19 cellular contexts compared by ENCODE assay signal in genomic region chr12:23528316-23528715, GRCh38.
DNase-seq lines count a peak whose midpoint lies in the region; FAIRE-seq and TF ChIP-seq lines count a peak whose summit lies in the region.
"Had no signal": no experiment of that assay in that cellular context is flagged by ENCODE, and none has a peak within 500 bp of the region (broad histone marks: within the 10 kb centered on the region; RNA-seq: fewer than 3 reads in every experiment).

No MANE protein-coding gene starts in this region.

- H4K5ac ChIP-seq in H1 (ENCODE audit: insufficient read length, low read depth, low read length) = no peak overlapping the region
- H4K5ac ChIP-seq in mesendoderm (ENCODE audit: low read length) = no peak overlapping the region

- no peak overlapping the region for H2BK12ac ChIP-seq in H1 (ENCODE audit: low read depth, low read length)

- no peaks in the 10 kb centered on the region for H3K9me2 ChIP-seq in Loucy (replicated peaks; ENCODE audit: low read depth, low read length)

- DNase-seq in H1 (ENCODE audit: low read depth in 1 of 2, low spot score in 2 of 2) (no peak), mesendoderm (peak; percentile 46), SJCRH30 (no peak), NCI-H2081 (lab: John Stamatoyannopoulos, UW) (no peak), SHP77 (lab: John Stamatoyannopoulos, UW) (no peak)
- DNase-seq: Caco-2; CD4-positive, alpha-beta memory T cell; DMS 273 treated with DMSO at 0.1 percent for 48 hours; KBM-7; NCI-H1092 treated with DMSO at 0.1 percent for 48 hours; NCI-H1436 treated with DMSO at 0.1 percent for 48 hours; NCI-H1930; NCI-H226; NCI-H510A treated with DMSO at 0.1 percent for 48 hours; NCI-H748 treated with DMSO at 0.1 percent for 48 hours had no signal

- H3K56ac ChIP-seq in H1 (replicated peaks; ENCODE audit: insufficient read length, low read depth, low read length) (no peak overlapping the region), mesendoderm (ENCODE audit: low read length) (no peak overlapping the region)

- no peak for FAIRE-seq in H1 (lab: Jason Lieb, UNC)
- FAIRE-seq: GM12891 had no signal

- H3K23me2 ChIP-seq in H1 (ENCODE audit: low read depth, low read length) = no peaks in the 10 kb centered on the region

- H4K20me1 ChIP-seq in Loucy (ENCODE audit: insufficient read depth, low read length, poor library complexity, severe bottlenecking) = no peaks in the 10 kb centered on the region
- no peaks in the 10 kb centered on the region for H4K20me1 ChIP-seq in H1 (replicated peaks in 1 of 2; ENCODE audit: control insufficient read depth in 1 of 2, insufficient read depth in 2 of 2, low read length in 2 of 2)
- H4K20me1 ChIP-seq: BLaER1 had no signal

- H2BK15ac ChIP-seq in H1 (ENCODE audit: low read length) (no peak overlapping the region), mesendoderm (replicated peaks; ENCODE audit: low read depth) (peak overlapping the region; percentile 92)

- H3K36me3 ChIP-seq in HEK293 (ENCODE audit: control insufficient read depth in 2 of 2, insufficient read depth in 1 of 2, low read length in 2 of 2) = no peaks in the 10 kb centered on the region
- H3K36me3 ChIP-seq in Loucy (ENCODE audit: insufficient read depth, low read length) = no peaks in the 10 kb centered on the region
- H3K36me3 ChIP-seq in H1 (ENCODE audit: control insufficient read depth in 2 of 4, insufficient read depth in 4 of 4, low read length in 3 of 4) = peaks cover 0 to 3% (median 0%) of the 10 kb centered on the region in 4 experiments; a peak in 1 of 8 replicates
- no peaks in the 10 kb centered on the region for H3K36me3 ChIP-seq in mesendoderm (ENCODE audit: control insufficient read depth, insufficient read depth, low read length)
- H3K36me3 ChIP-seq in SJCRH30 = no peaks in the 10 kb centered on the region
- H3K36me3 ChIP-seq: BLaER1 had no signal

- TF ChIP-seq CTCF in HEK293 (tag by site-specific recombination; IDR thresholded peaks at IDR 0.05) (no peak), Loucy (conservative IDR thresholded peaks at IDR 0.05; ENCODE audit: low read length) (peak; percentile 30; the same call in 1 of the 2 replicates), H1 (IDR thresholded peaks at IDR 0.05; ENCODE audit: control extremely low read depth in 1 of 3, insufficient read depth in 1 of 3, low read depth in 1 of 3, low read length in 3 of 3) (no peak)

- H2BK120ac ChIP-seq in H1 (replicated peaks; ENCODE audit: low read depth, low read length) = no peak overlapping the region
- no peak overlapping the region for H2BK120ac ChIP-seq in mesendoderm (ENCODE audit: low read depth, low read length)

- H2AK5ac ChIP-seq in H1 (ENCODE audit: low read depth, low read length) (no peak overlapping the region), mesendoderm (ENCODE audit: low read length) (no peak overlapping the region)

- no peak overlapping the region for H3K14ac ChIP-seq in H1 (ENCODE audit: insufficient read length)

- no peak overlapping the region for H3K27ac ChIP-seq in HEK293 (ENCODE audit: extremely low read depth, low read depth, low read length)
- H3K27ac ChIP-seq in H1 (ENCODE audit: low read depth, low read length) = no peak overlapping the region
- no peak overlapping the region for H3K27ac ChIP-seq in mesendoderm (ENCODE audit: low read depth, low read length)
- no peak overlapping the region for H3K27ac ChIP-seq in SJCRH30
- H3K27ac ChIP-seq: BLaER1 had no signal

- no peaks in the 10 kb centered on the region for H3F3A ChIP-seq in Loucy (ENCODE audit: low read depth)

- H3K4me3 ChIP-seq in HEK293 (ENCODE audit: low read depth, low read length) (no peak overlapping the region), Loucy (ENCODE audit: low read length, poor library complexity, severe bottlenecking) (no peak overlapping the region), H1 (ENCODE audit: extremely low read depth in 1 of 4, insufficient read depth in 2 of 4, low read depth in 3 of 4, low read length in 4 of 4) (no peak overlapping the region), mesendoderm (ENCODE audit: low read length) (no peak overlapping the region), SJCRH30 (no peak overlapping the region)
- H3K4me3 ChIP-seq: BLaER1 had no signal

- H2BK5ac ChIP-seq in H1 (ENCODE audit: low read depth, low read length) = no peak overlapping the region
- H2BK5ac ChIP-seq in mesendoderm (ENCODE audit: low read length) = no peak overlapping the region

- no peak overlapping the region for H2AFZ ChIP-seq in Loucy (ENCODE audit: low read length)
- H2AFZ ChIP-seq in H1 (ENCODE audit: low read length) = no peak overlapping the region

- POLR2A ChIA-PET in HEK293 (lab: Yijun Ruan, JAX) = no interaction called here
- POLR2A ChIA-PET in H1 (lab: Charles Lee; ENCODE audit: partially characterized antibody) = no interaction called here

- H3K23ac ChIP-seq in H1 (ENCODE audit: insufficient read length) (no peak overlapping the region), mesendoderm (ENCODE audit: low read length) (no peak overlapping the region)

- CTCF ChIA-PET in HEK293 (lab: Yijun Ruan, JAX) = no interaction called here
- CTCF ChIA-PET in H1 (lab: Charles Lee; ENCODE audit: partially characterized antibody) = interaction anchor here (0.6 to 0.8 kb wide), 2 partner anchors 104 to 1102 kb away, joined by 3 to 4 read pairs; no protein-coding TSS in a partner anchor

- H4K8ac ChIP-seq in H1 (ENCODE audit: extremely low read depth, insufficient read depth, low read length) = no peak overlapping the region
- no peak overlapping the region for H4K8ac ChIP-seq in mesendoderm (ENCODE audit: low read depth, low read length)

- H3K4me2 ChIP-seq in Loucy (ENCODE audit: low read depth, low read length, poor library complexity, severe bottlenecking) = no peak overlapping the region
- H3K4me2 ChIP-seq in H1 (ENCODE audit: insufficient read depth in 1 of 2, low read depth in 2 of 2, low read length in 2 of 2) = no peak overlapping the region
- no peak overlapping the region for H3K4me2 ChIP-seq in mesendoderm (ENCODE audit: low read length)
- H3K4me2 ChIP-seq: BLaER1 had no signal

- H3K18ac ChIP-seq in H1 (ENCODE audit: extremely low read depth, low read length) (no peak overlapping the region), mesendoderm (ENCODE audit: low read length) (no peak overlapping the region)

- H3K79me1 ChIP-seq in H1 (ENCODE audit: low read depth, low read length) = no peaks in the 10 kb centered on the region
- H3K79me1 ChIP-seq in mesendoderm (ENCODE audit: low read length) = no peaks in the 10 kb centered on the region

- H3K4me1 ChIP-seq in HEK293 (ENCODE audit: control insufficient read depth, insufficient read depth, low read length) (no peaks in the 10 kb centered on the region), Loucy (ENCODE audit: insufficient read depth, low read length, poor library complexity, severe bottlenecking) (no peaks in the 10 kb centered on the region), H1 (replicated peaks in 1 of 4; ENCODE audit: control insufficient read depth in 3 of 4, insufficient read depth in 4 of 4, low read length in 3 of 4) (no peaks in the 10 kb centered on the region; a peak in 1 of 7 replicates), mesendoderm (ENCODE audit: control insufficient read depth, low read depth, low read length) (no peaks in the 10 kb centered on the region), SJCRH30 (no peaks in the 10 kb centered on the region)
- H3K4me1 ChIP-seq: Caco-2 had no signal

- no peak for TF ChIP-seq EP300 in H1 (IDR thresholded peaks at IDR 0.05; ENCODE audit: borderline replicate concordance in 1 of 2, low read depth in 2 of 2, low read length in 2 of 2)

- H3K4ac ChIP-seq in H1 (replicated peaks; ENCODE audit: insufficient read length, low read depth, low read length) (no peak overlapping the region), mesendoderm (ENCODE audit: low read depth, low read length) (no peak overlapping the region)

- TF ChIP-seq RAD21 in H1 (IDR thresholded peaks at IDR 0.05 in 1 of 2, conservative IDR thresholded peaks at IDR 0.05 in 1 of 2; ENCODE audit: low read depth in 2 of 2, low read length in 2 of 2) = peak; percentile 23; a peak in 3 of 4 replicates

- H3K9me3 ChIP-seq in HEK293 (ENCODE audit: control insufficient read depth, insufficient read depth, low read depth, low read length) (no peaks in the 10 kb centered on the region), Loucy (ENCODE audit: insufficient read depth, low read depth, low read length) (no peaks in the 10 kb centered on the region), H1 (ENCODE audit: insufficient read depth in 2 of 2, low read depth in 1 of 2, low read length in 1 of 2) (peaks cover 5 to 7% of the 10 kb centered on the region in 2 experiments; a peak in 2 of 4 replicates), SJCRH30 (replicated peaks) (peaks cover 4% of the 10 kb centered on the region; the same call in 1 of the 2 replicates)
- H3K9me3 ChIP-seq: BLaER1 had no signal

- H2BK20ac ChIP-seq in H1 (ENCODE audit: low read length) = no peak overlapping the region

- H3K9ac ChIP-seq in Loucy (ENCODE audit: low read depth, low read length, poor library complexity, severe bottlenecking) = no peak overlapping the region
- no peak overlapping the region for H3K9ac ChIP-seq in H1 (replicated peaks in 1 of 4; ENCODE audit: extremely low read depth in 1 of 4, low read depth in 3 of 4, low read length in 3 of 4)
- H3K9ac ChIP-seq in mesendoderm (ENCODE audit: low read length) = no peak overlapping the region
- H3K9ac ChIP-seq: BLaER1 had no signal

- WGBS in H1 (ENCODE audit: extremely low coverage in 1 of 2, insufficient coverage in 1 of 2, insufficient read length in 1 of 2, insufficient replicate concordance in 2 of 2, low coverage in 1 of 2, low lambda C conversion rate in 2 of 2, missing lambda C conversion rate in 1 of 2), 2 experiments = 93% methylated on average over 1 of the region's 1 CpG; no CpG with 5 or more reads in 1 of the 2 experiments
- no CpG with 5 or more reads among the region's 1 CpG for WGBS in mesendoderm (ENCODE audit: extremely low coverage, insufficient coverage, low lambda C conversion rate)

- H3K27me3 ChIP-seq in Loucy (ENCODE audit: insufficient read depth, low read length, poor library complexity, severe bottlenecking) (no peaks in the 10 kb centered on the region), H1 (replicated peaks in 1 of 4; ENCODE audit: control insufficient read depth in 3 of 4, extremely low read depth in 1 of 4, insufficient read depth in 3 of 4, low read length in 3 of 4) (no peaks in the 10 kb centered on the region), mesendoderm (ENCODE audit: insufficient read depth, low read length, poor library complexity) (no peaks in the 10 kb centered on the region), SJCRH30 (no peaks in the 10 kb centered on the region)
- H3K27me3 ChIP-seq: BLaER1 had no signal

- H4K91ac ChIP-seq in H1 (replicated peaks; ENCODE audit: insufficient read length, low read length) = no peak overlapping the region

- H3K79me2 ChIP-seq in Loucy (ENCODE audit: insufficient read depth, low read length) (no peaks in the 10 kb centered on the region), H1 (ENCODE audit: control insufficient read depth in 1 of 2, insufficient read depth in 2 of 2, low read length in 2 of 2) (no peaks in the 10 kb centered on the region), mesendoderm (ENCODE audit: control insufficient read depth, insufficient read depth, low read length) (no peaks in the 10 kb centered on the region)

- TF ChIP-seq POLR2A in H1 (IDR thresholded peaks at IDR 0.05; ENCODE audit: control extremely low read depth in 1 of 2, low read depth in 2 of 2, low read length in 2 of 2) = no peak

TF ChIP-seq in H1, 55 proteins besides CTCF, POLR2A, EP300 and RAD21 (continues in another document):
- no peak for TF ChIP-seq JUN (IDR thresholded peaks at IDR 0.05; ENCODE audit: low read depth, low read length)
